36 cellular contexts compared by ENCODE assay signal in genomic region chr6:44487002-44487401, GRCh38.
"Had no signal": no experiment of that assay in that cellular context is flagged by ENCODE, and none has a peak within 500 bp of the region (broad histone marks: within the 10 kb centered on the region; RNA-seq: fewer than 3 reads in every experiment).

No MANE protein-coding gene starts in this region.

- H3K36me3 ChIP-seq: breast epithelium, gastroesophageal sphincter, neutrophil, ovary, right lobe of liver, uterus had no signal

- H3K27me3 ChIP-seq: breast epithelium, ovary, right lobe of liver, uterus had no signal

- H3K36me3 Mint-ChIP-seq: activated CD4-positive, alpha-beta memory T cell treated with anti-CD3 and anti-CD28 coated beads for 36 hours; activated naive CD4-positive, alpha-beta T cell treated with anti-CD3 and anti-CD28 coated beads, Interleukin-2, amount 50 U/mL, for 24 hours; stimulated activated effector memory CD8-positive, alpha-beta T cell treated with anti-CD3 and anti-CD28 coated beads, Interleukin-12 subunit alpha, Interleukin-12 subunit beta, amount 100 ng/mL, for 72 hours; type B pancreatic cell had no signal

- H3K27ac Mint-ChIP-seq: activated CD4-positive, alpha-beta memory T cell treated with anti-CD3 and anti-CD28 coated beads for 36 hours; activated naive CD4-positive, alpha-beta T cell treated with anti-CD3 and anti-CD28 coated beads, Interleukin-2, amount 50 U/mL, for 24 hours; activated naive CD8-positive, alpha-beta T cell treated with anti-CD3 and anti-CD28 coated beads, Interleukin-2, amount 50 U/mL, for 24 hours; activated T-helper 1 cell treated with anti-CD3 and anti-CD28 coated beads, Interleukin-12 subunit alpha, Interleukin-12 subunit beta, Interleukin-2, Interleukin-4 antibody, amounts not matched to agents 30 ng/mL and 10 ng/mL and 1 ng/mL, durations not matched to agents 14 hours and 24 hours and 36 hours; nephron progenitor cell; progenitor cell of endocrine pancreas; stimulated activated effector memory CD8-positive, alpha-beta T cell treated with anti-CD3 and anti-CD28 coated beads, Interleukin-12 subunit alpha, Interleukin-12 subunit beta, amount 100 ng/mL, for 72 hours; stimulated activated naive CD8-positive, alpha-beta T cell treated with anti-CD3 and anti-CD28 coated beads, Interleukin-15, Interleukin-2, amounts not matched to agents 100 ng/mL and 50 ng/mL, for 24 hours; T-helper 1 cell treated with Interleukin-12 subunit alpha and Interleukin-12 subunit beta and Interleukin-4 antibody, amounts not matched to agents 30 μg/mL and 1 μg/mL, for 36 hours; type B pancreatic cell had no signal

- FAIRE-seq: endometrium, TTC549 had no signal

- H3K9me3 ChIP-seq: breast epithelium, gastroesophageal sphincter, mucosa of descending colon, neutrophil, ovary, right lobe of liver, uterus had no signal

- DNase-seq: activated CD4-positive, alpha-beta memory T cell treated with anti-CD3 and anti-CD28 coated beads for 36 hours; activated CD4-positive, alpha-beta T cell treated with anti-CD3 and anti-CD28 coated beads for 48 hours; activated CD8-positive, alpha-beta memory T cell treated with anti-CD3 and anti-CD28 coated beads, Interleukin-2, amount 50 U/mL, for 4 hours; activated naive CD8-positive, alpha-beta T cell treated with anti-CD3 and anti-CD28 coated beads, Interleukin-2, amount 50 U/mL, for 24 hours; activated T-cell treated with anti-CD3 and anti-CD28 coated beads, Interleukin-2, amount 50 U/mL, for 1 hour; amygdala; central memory CD4-positive, alpha-beta T cell; effector CD8-positive, alpha-beta T cell; islet precursor cell; left cardiac atrium; left ventricle myocardium superior; mucosa of descending colon; nephron progenitor cell; ovary; right lobe of liver; stimulated activated CD4-positive, alpha-beta T cell treated with anti-CD3 and anti-CD28 coated beads, Interleukin-12 subunit alpha, Interleukin-12 subunit beta, amount 100 ng/mL, for 4 hours; stimulated activated CD4-positive, alpha-beta T cell treated with anti-CD3 and anti-CD28 coated beads, Interleukin-4, amount 100 ng/mL, for 1 hour; substantia nigra; T-helper 9 cell; uterus had no signal

- H2AFZ ChIP-seq: hepatocyte had no signal

- H3K4me2 ChIP-seq: hepatocyte had no signal

- H3K4me1 Mint-ChIP-seq: activated naive CD4-positive, alpha-beta T cell treated with anti-CD3 and anti-CD28 coated beads, Interleukin-2, amount 50 U/mL, for 24 hours; activated naive CD8-positive, alpha-beta T cell treated with anti-CD3 and anti-CD28 coated beads, Interleukin-2, amount 50 U/mL, for 24 hours; stimulated activated effector memory CD8-positive, alpha-beta T cell treated with anti-CD3 and anti-CD28 coated beads, Interleukin-12 subunit alpha, Interleukin-12 subunit beta, amount 100 ng/mL, for 72 hours had no signal

- H3K79me2 ChIP-seq: hepatocyte had no signal

- H3K4me3 Mint-ChIP-seq: activated CD4-positive, alpha-beta memory T cell treated with anti-CD3 and anti-CD28 coated beads for 36 hours; activated naive CD4-positive, alpha-beta T cell treated with anti-CD3 and anti-CD28 coated beads, Interleukin-2, amount 50 U/mL, for 24 hours; activated naive CD8-positive, alpha-beta T cell treated with anti-CD3 and anti-CD28 coated beads, Interleukin-2, amount 50 U/mL, for 24 hours; activated T-helper 1 cell treated with anti-CD3 and anti-CD28 coated beads, Interleukin-12 subunit alpha, Interleukin-12 subunit beta, Interleukin-2, Interleukin-4 antibody, amounts not matched to agents 30 ng/mL and 10 ng/mL and 1 ng/mL, durations not matched to agents 14 hours and 24 hours and 36 hours; nephron progenitor cell; stimulated activated effector memory CD8-positive, alpha-beta T cell treated with anti-CD3 and anti-CD28 coated beads, Interleukin-12 subunit alpha, Interleukin-12 subunit beta, amount 100 ng/mL, for 72 hours; stimulated activated naive CD8-positive, alpha-beta T cell treated with anti-CD3 and anti-CD28 coated beads, Interleukin-15, Interleukin-2, amounts not matched to agents 100 ng/mL and 50 ng/mL, for 24 hours; T-helper 1 cell treated with Interleukin-12 subunit alpha and Interleukin-12 subunit beta and Interleukin-4 antibody, amounts not matched to agents 30 μg/mL and 1 μg/mL, for 36 hours; type B pancreatic cell had no signal

- H3K4me3 ChIP-seq: breast epithelium, gastroesophageal sphincter, hepatocyte, mucosa of descending colon, ovary, right lobe of liver, skin epidermis, uterus had no signal

- H3K9me3 Mint-ChIP-seq: activated CD4-positive, alpha-beta memory T cell treated with anti-CD3 and anti-CD28 coated beads for 36 hours; activated naive CD4-positive, alpha-beta T cell treated with anti-CD3 and anti-CD28 coated beads, Interleukin-2, amount 50 U/mL, for 24 hours; activated naive CD8-positive, alpha-beta T cell treated with anti-CD3 and anti-CD28 coated beads, Interleukin-2, amount 50 U/mL, for 24 hours; activated T-helper 1 cell treated with anti-CD3 and anti-CD28 coated beads, Interleukin-12 subunit alpha, Interleukin-12 subunit beta, Interleukin-2, Interleukin-4 antibody, amounts not matched to agents 30 ng/mL and 10 ng/mL and 1 ng/mL, durations not matched to agents 14 hours and 24 hours and 36 hours; nephron progenitor cell; stimulated activated effector memory CD8-positive, alpha-beta T cell treated with anti-CD3 and anti-CD28 coated beads, Interleukin-12 subunit alpha, Interleukin-12 subunit beta, amount 100 ng/mL, for 72 hours; stimulated activated naive CD8-positive, alpha-beta T cell treated with anti-CD3 and anti-CD28 coated beads, Interleukin-15, Interleukin-2, amounts not matched to agents 100 ng/mL and 50 ng/mL, for 24 hours; T-helper 1 cell treated with Interleukin-12 subunit alpha and Interleukin-12 subunit beta and Interleukin-4 antibody, amounts not matched to agents 30 μg/mL and 1 μg/mL, for 36 hours; type B pancreatic cell had no signal

- H3K27ac ChIP-seq: breast epithelium, epithelial cell of prostate, gastroesophageal sphincter, hepatocyte, neutrophil, ovary, right lobe of liver, uterus, VCaP had no signal

- H3K4me1 ChIP-seq: right lobe of liver had no signal
